In the genomic region with DNA sequence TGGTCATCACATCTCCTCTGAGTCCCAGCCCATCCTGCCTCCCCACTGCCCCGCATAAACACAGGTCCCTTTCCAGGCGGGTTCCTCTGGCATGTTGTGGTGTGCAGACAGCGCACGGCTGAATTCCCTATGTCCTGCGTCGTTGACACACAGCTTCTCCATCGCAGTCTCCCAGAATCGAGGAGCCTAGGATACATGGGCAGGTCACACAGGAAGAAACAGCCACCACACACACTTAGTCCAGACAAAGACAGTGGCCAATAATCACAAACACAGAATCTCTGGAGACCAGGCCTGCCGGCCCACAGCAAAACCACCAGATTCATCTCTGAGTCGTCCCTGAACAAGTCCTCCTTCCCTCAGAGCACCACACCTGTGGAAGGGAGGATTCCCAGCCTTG, we compare ENCODE assay signal across 23 cellular contexts. TPM values are rescaled to one million over a fixed set of nuclear protein-coding genes. Genes with fewer than 3 reads are reported as not detected.
DNase-seq lines count a peak whose midpoint lies in the region; ATAC-seq and TF ChIP-seq lines count a peak whose summit lies in the region.
"Had no signal": no experiment of that assay in that cellular context is flagged by ENCODE, and none has a peak within 500 bp of the region (broad histone marks: within the 10 kb centered on the region; RNA-seq: fewer than 3 reads in every experiment).

No MANE protein-coding gene starts in this region.

- no peaks in the 10 kb centered on the region for H4K20me1 ChIP-seq in BLaER1 treated with 17β-estradiol and CSF1 and Interleukin-3, amounts not matched to agents 10 nM and 100 nM
- H4K20me1 ChIP-seq in H9 (ENCODE audit: control insufficient read depth, insufficient read depth, insufficient read length), result no peaks in the 10 kb centered on the region

- DNase-seq in CD4-positive, alpha-beta memory T cell, result no peak
- no peak for DNase-seq in activated naive CD8-positive, alpha-beta T cell treated with anti-CD3 and anti-CD28 coated beads, Interleukin-2, amount 50 U/mL, for 24 hours
- DNase-seq in naive thymus-derived CD8-positive, alpha-beta T cell, result no peak
- DNase-seq in H9, result no peak
- DNase-seq in activated gamma-delta T cell treated with Interleukin-2 at 50 U/mL for 16 hours, result no peak
- DNase-seq in G401 (ENCODE audit: low spot score), result no peak
- DNase-seq: EL, MG63, NCI-H1048, NCI-H1436, NCI-H1930, NCI-H2227 treated with DMSO at 0.1 percent for 48 hours, NCI-H510A, PC-9, SHP77 treated with DMSO at 0.1 percent for 48 hours had no signal

- peaks cover 79 to 100% (median 89%) of the 10 kb centered on the region in 4 donors for H3K4me1 Mint-ChIP-seq in CD4-positive, alpha-beta memory T cell
- H3K4me1 Mint-ChIP-seq in activated naive CD8-positive, alpha-beta T cell treated with anti-CD3 and anti-CD28 coated beads, Interleukin-2, amount 50 U/mL, for 24 hours, result peaks cover 90% of the 10 kb centered on the region
- peaks cover 67 to 100% (median 96%) of the 10 kb centered on the region in 4 donors for H3K4me1 Mint-ChIP-seq in naive thymus-derived CD8-positive, alpha-beta T cell
- no peaks in the 10 kb centered on the region for H3K4me1 Mint-ChIP-seq in H9

- no peak overlapping the region for H3K23ac ChIP-seq in H9 (ENCODE audit: insufficient read length, low read depth, low read length)

- no peak overlapping the region for H3K4ac ChIP-seq in H9 (ENCODE audit: low read depth, low read length)

- ATAC-seq in activated naive CD8-positive, alpha-beta T cell treated with anti-CD3 and anti-CD28 coated beads, Interleukin-2, amount 50 U/mL, for 24 hours, result no peak
- ATAC-seq in naive thymus-derived CD8-positive, alpha-beta T cell, result no peak
- ATAC-seq: HepG2, K562 had no signal

- no peak overlapping the region for H3K18ac ChIP-seq in H9 (ENCODE audit: insufficient read length, low read depth, low read length)

- H3T11ph ChIP-seq in H9 (ENCODE audit: low read length), result no peak overlapping the region

- H2BK12ac ChIP-seq in H9 (ENCODE audit: insufficient read length, low read depth, low read length), result no peak overlapping the region

- H3K14ac ChIP-seq in H9 (ENCODE audit: insufficient read depth, low read length), result no peak overlapping the region

- no peaks in the 10 kb centered on the region for H3K36me3 ChIP-seq in BLaER1 treated with 17β-estradiol and CSF1 and Interleukin-3, amounts not matched to agents 10 nM and 100 nM
- no peaks in the 10 kb centered on the region for H3K36me3 ChIP-seq in CD4-positive, alpha-beta memory T cell (ENCODE audit: insufficient read depth, low read length)
- H3K36me3 ChIP-seq: MG63 had no signal

- POLR2A ChIA-PET in CD4-positive, alpha-beta memory T cell (lab: Charles Lee; ENCODE audit: partially characterized antibody), result interaction anchor here (0.9 to 1.0 kb wide), 2 partner anchors 32 to 58 kb away, joined by 3 to 4 read pairs; no protein-coding TSS in a partner anchor
- POLR2A ChIA-PET in naive thymus-derived CD8-positive, alpha-beta T cell (lab: Charles Lee), result interaction anchor here (0.9 to 2.6 kb wide), 3 partner anchors 34 to 58 kb away, joined by 3 to 21 read pairs (median 3); partner anchors contain the start of gene SCML4

- peaks cover 7 to 9% of the 10 kb centered on the region in 2 donors for H3K36me3 Mint-ChIP-seq in CD4-positive, alpha-beta memory T cell
- H3K36me3 Mint-ChIP-seq in activated naive CD8-positive, alpha-beta T cell treated with anti-CD3 and anti-CD28 coated beads, Interleukin-2, amount 50 U/mL, for 24 hours (ENCODE audit: low read depth), result no peaks in the 10 kb centered on the region
- peaks cover 0 to 8% (median 2%) of the 10 kb centered on the region in 3 donors for H3K36me3 Mint-ChIP-seq in naive thymus-derived CD8-positive, alpha-beta T cell
- no peaks in the 10 kb centered on the region for H3K36me3 Mint-ChIP-seq in H9 (ENCODE audit: insufficient read depth in 1 of 3, low read depth in 3 of 3)

- no peak overlapping the region for H2BK15ac ChIP-seq in H9 (ENCODE audit: low read depth, low read length)

- no peak for TF ChIP-seq CTCF in H9 (conservative IDR thresholded peaks at IDR 0.05)

- H2BK5ac ChIP-seq in H9 (ENCODE audit: insufficient read length, low read length), result no peak overlapping the region

- intact Hi-C loops in CD4-positive, alpha-beta memory T cell (cut with micrococcal nuclease), result no loop called here

- H2BK20ac ChIP-seq in H9 (ENCODE audit: low read depth, low read length, poor library complexity, severe bottlenecking), result no peak overlapping the region

- H2AFZ ChIP-seq in H9 (ENCODE audit: low read length), result no peak overlapping the region
- H2AFZ ChIP-seq: PC-9 had no signal

- H4K8ac ChIP-seq in H9 (replicated peaks; ENCODE audit: insufficient read length, low read depth, low read length), result no peak overlapping the region

- H3K27me3 Mint-ChIP-seq in CD4-positive, alpha-beta memory T cell, result no peaks in the 10 kb centered on the region
- H3K27me3 Mint-ChIP-seq in activated naive CD8-positive, alpha-beta T cell treated with anti-CD3 and anti-CD28 coated beads, Interleukin-2, amount 50 U/mL, for 24 hours, result no peaks in the 10 kb centered on the region
- no peaks in the 10 kb centered on the region for H3K27me3 Mint-ChIP-seq in naive thymus-derived CD8-positive, alpha-beta T cell
- H3K27me3 Mint-ChIP-seq in H9 (ENCODE audit: low read depth), result peaks cover 2% of the 10 kb centered on the region

- H3K23me2 ChIP-seq in H9 (ENCODE audit: insufficient read length, low read depth, low read length, poor library complexity, severe bottlenecking), result no peaks in the 10 kb centered on the region

- CTCF ChIA-PET in CD4-positive, alpha-beta memory T cell (lab: Charles Lee; ENCODE audit: partially characterized antibody), result interaction anchor here (1.1 to 5.4 kb wide), 3 partner anchors 49 to 59 kb away, joined by 3 to 48 read pairs (median 3); no protein-coding TSS in a partner anchor

- H3K4me3 ChIP-seq in BLaER1 treated with 17β-estradiol and CSF1 and Interleukin-3, amounts not matched to agents 10 nM and 100 nM, result no peak overlapping the region
- no peak overlapping the region for H3K4me3 ChIP-seq in CD4-positive, alpha-beta memory T cell (ENCODE audit: low read length in 2 of 2)
- H3K4me3 ChIP-seq: K562, MG63, PC-9, SK-N-MC had no signal

- no peaks in the 10 kb centered on the region for H3K79me1 ChIP-seq in H9 (ENCODE audit: insufficient read depth, low read depth, low read length, poor library complexity, severe bottlenecking)

- H2BK120ac ChIP-seq in H9 (ENCODE audit: low read depth, low read length, poor library complexity, severe bottlenecking), result no peak overlapping the region

- peak overlapping the region in 9 of 11 experiments; percentile 10 to 90 (median 65); a peak in 16 of 22 replicates for H3K4me2 ChIP-seq in BLaER1 treated with 17β-estradiol and CSF1 and Interleukin-3, amounts not matched to agents 10 nM and 100 nM
- no peak overlapping the region for H3K4me2 ChIP-seq in H9 (ENCODE audit: insufficient read depth, insufficient read length, low read length)
- H3K4me2 ChIP-seq: PC-9 had no signal

- H3K27ac Mint-ChIP-seq in CD4-positive, alpha-beta memory T cell, result peak overlapping the region in 6 of 7 donors; percentile 40 to 95 (median 80)
- peak overlapping the region; percentile 16 for H3K27ac Mint-ChIP-seq in activated naive CD8-positive, alpha-beta T cell treated with anti-CD3 and anti-CD28 coated beads, Interleukin-2, amount 50 U/mL, for 24 hours
- peak overlapping the region; percentile 89 to 98 (median 95) for H3K27ac Mint-ChIP-seq in naive thymus-derived CD8-positive, alpha-beta T cell
- H3K27ac Mint-ChIP-seq in H9, result peak overlapping the region in 1 of 3 experiments; percentile 79; a peak in 1 of 7 replicates

- no peak overlapping the region for H4K91ac ChIP-seq in H9 (ENCODE audit: insufficient read length, low read depth, low read length)

- no peak overlapping the region for H3K27ac ChIP-seq in BLaER1 treated with 17β-estradiol and CSF1 and Interleukin-3, amounts not matched to agents 10 nM and 100 nM
- no peak overlapping the region for H3K27ac ChIP-seq in CD4-positive, alpha-beta memory T cell (ENCODE audit: low read depth, low read length)
- H3K27ac ChIP-seq in H9 (ENCODE audit: insufficient read length, low read depth, low read length), result no peak overlapping the region
- H3K27ac ChIP-seq: PC-9, RWPE1, SK-N-MC had no signal

- no peaks in the 10 kb centered on the region for H3K27me3 ChIP-seq in BLaER1 treated with 17β-estradiol and CSF1 and Interleukin-3, amounts not matched to agents 10 nM and 100 nM
- H3K27me3 ChIP-seq in CD4-positive, alpha-beta memory T cell (ENCODE audit: insufficient read depth, low read length), result no peaks in the 10 kb centered on the region
- no peaks in the 10 kb centered on the region for H3K27me3 ChIP-seq in H9 (ENCODE audit: insufficient read depth, low read length)

- H3K56ac ChIP-seq in H9 (ENCODE audit: insufficient read length, low read depth, low read length), result no peak overlapping the region

- no peak overlapping the region for H4K5ac ChIP-seq in H9 (ENCODE audit: insufficient read length, low read depth, low read length)

- H2AK5ac ChIP-seq in H9 (ENCODE audit: insufficient read length, low read length), result no peak overlapping the region

- no CpG with 5 or more reads among the region's 10 CpGs for WGBS in H9 (ENCODE audit: extremely low coverage, insufficient read length, low lambda C conversion rate)

- no peak overlapping the region for H3K9ac ChIP-seq in BLaER1 treated with 17β-estradiol and CSF1 and Interleukin-3, amounts not matched to agents 10 nM and 100 nM
- H3K9ac ChIP-seq in H9 (ENCODE audit: extremely low read depth, insufficient read length, low read length), result no peak overlapping the region

- no peaks in the 10 kb centered on the region for H3K9me3 Mint-ChIP-seq in CD4-positive, alpha-beta memory T cell
- no peaks in the 10 kb centered on the region for H3K9me3 Mint-ChIP-seq in activated naive CD8-positive, alpha-beta T cell treated with anti-CD3 and anti-CD28 coated beads, Interleukin-2, amount 50 U/mL, for 24 hours
- no peaks in the 10 kb centered on the region for H3K9me3 Mint-ChIP-seq in naive thymus-derived CD8-positive, alpha-beta T cell
- H3K9me3 Mint-ChIP-seq in H9, result no peaks in the 10 kb centered on the region

- H3K9me3 ChIP-seq in BLaER1 treated with 17β-estradiol and CSF1 and Interleukin-3, amounts not matched to agents 10 nM and 100 nM (replicated peaks in 1 of 11), result no peaks in the 10 kb centered on the region
- no peaks in the 10 kb centered on the region for H3K9me3 ChIP-seq in CD4-positive, alpha-beta memory T cell (ENCODE audit: control insufficient read depth in 1 of 2, low read length in 2 of 2)
- H3K9me3 ChIP-seq in H9 (ENCODE audit: control insufficient read depth, low read depth, low read length), result no peaks in the 10 kb centered on the region
- H3K9me3 ChIP-seq: MG63 had no signal

- H3K4me1 ChIP-seq in BLaER1 treated with 17β-estradiol and CSF1 and Interleukin-3, amounts not matched to agents 10 nM and 100 nM, result peaks cover 19 to 63% (median 53%) of the 10 kb centered on the region in 10 experiments
- H3K4me1 ChIP-seq in CD4-positive, alpha-beta memory T cell (ENCODE audit: insufficient read depth, low read length), result peaks cover 98% of the 10 kb centered on the region
- H3K4me1 ChIP-seq in H9 (ENCODE audit: insufficient read depth, low read length), result no peaks in the 10 kb centered on the region

- H3K4me3 Mint-ChIP-seq in CD4-positive, alpha-beta memory T cell, result peak overlapping the region in 3 of 8 donors; percentile 3 to 43 (median 41)
- no peak overlapping the region for H3K4me3 Mint-ChIP-seq in activated naive CD8-positive, alpha-beta T cell treated with anti-CD3 and anti-CD28 coated beads, Interleukin-2, amount 50 U/mL, for 24 hours
- H3K4me3 Mint-ChIP-seq in naive thymus-derived CD8-positive, alpha-beta T cell, result peak overlapping the region in 4 of 10 donors; percentile 14 to 45 (median 20)
- no peak overlapping the region for H3K4me3 Mint-ChIP-seq in H9

- no peaks in the 10 kb centered on the region for H3K79me2 ChIP-seq in H9 (ENCODE audit: insufficient read depth, low read length)

- in situ Hi-C loops in G401 (cut with HindIII; ENCODE audit: low sequenced_read_pairs), result no loop called here

RNA-seq across cellular contexts. Expression of gene SCML4, which starts 34.8 kb away (rescaled TPM):
- total RNA-seq in CD4-positive, alpha-beta memory T cell, result 10 to 100 TPM; 85.2 to 90.2 TPM
- polyA plus RNA-seq in CD4-positive, alpha-beta memory T cell, result 100 to 1,000 TPM in 1 of 2 donors, 10 to 100 TPM in 1; 78.9 to 105 TPM
- total RNA-seq in naive thymus-derived CD8-positive, alpha-beta T cell, result 10 to 100 TPM; 80.9 to 81.5 TPM
- polyA plus RNA-seq in naive thymus-derived CD8-positive, alpha-beta T cell, result 100 to 1,000 TPM in 1 of 3 donors, 10 to 100 TPM in 2; 56.4 to 119 (median 68.6) TPM
- not detected in 2 replicates for total RNA-seq in H9 (2021)
- total RNA-seq in G401 (2014; rRNA removed; shearing (Covaris generic)), result 3.6 TPM in 1 of 2 replicates, not detected in the other
- total RNA-seq: A673, HepG2, LHCN-M2, PC-9 had no signal
- polyA plus RNA-seq: BJ, HepG2, K562 had no signal

Comparison
In these comparisons a context has a peak if more than half of its experiments do, and no peak if none do; other contexts are left out.
1. RNA of gene SCML4, which starts 34.8 kb away (total RNA-seq): 85.2 to 90.2 TPM in CD4-positive, alpha-beta memory T cell and 80.9 to 81.5 TPM in naive thymus-derived CD8-positive, alpha-beta T cell; 3.6 TPM in G401 and not detected in H9; every median in the first group is over 10 times any median in the second.